ENCODE assay signal across 1 cellular context in genomic region chr2:224039080-224039769, GRCh38.
TF ChIP-seq lines count a peak whose summit lies in the region.

A gene with protein sequence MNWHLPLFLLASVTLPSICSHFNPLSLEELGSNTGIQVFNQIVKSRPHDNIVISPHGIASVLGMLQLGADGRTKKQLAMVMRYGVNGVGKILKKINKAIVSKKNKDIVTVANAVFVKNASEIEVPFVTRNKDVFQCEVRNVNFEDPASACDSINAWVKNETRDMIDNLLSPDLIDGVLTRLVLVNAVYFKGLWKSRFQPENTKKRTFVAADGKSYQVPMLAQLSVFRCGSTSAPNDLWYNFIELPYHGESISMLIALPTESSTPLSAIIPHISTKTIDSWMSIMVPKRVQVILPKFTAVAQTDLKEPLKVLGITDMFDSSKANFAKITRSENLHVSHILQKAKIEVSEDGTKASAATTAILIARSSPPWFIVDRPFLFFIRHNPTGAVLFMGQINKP (minus strand): TSS chr2:224039286. CDS start chr2:224001900, 37,386 bp downstream.

TF ChIP-seq in HepG2, 621 proteins besides CTCF, POLR2A, EP300 and RAD21 (continued from another document and continues in another):
- TF ChIP-seq ARID2 (CRISPR knock-in tag; IDR thresholded peaks at IDR 0.05; ENCODE audit: borderline replicate concordance) (no peak), RBFOX2 (IDR thresholded peaks at IDR 0.05; ENCODE audit: low read depth, low read length) (peak; percentile 55; the same call in 1 of the 2 replicates), NRL (CRISPR knock-in tag; IDR thresholded peaks at IDR 0.05; ENCODE audit: borderline replicate concordance) (peak; percentile 82; the same call in 1 of the 2 replicates), ARID4A (CRISPR knock-in tag; IDR thresholded peaks at IDR 0.05; ENCODE audit: borderline replicate concordance) (no peak; the same call in 1 of the 2 replicates), NFYC (CRISPR knock-in tag; IDR thresholded peaks at IDR 0.05) (no peak), NFIB (CRISPR knock-in tag; IDR thresholded peaks at IDR 0.05; ENCODE audit: borderline replicate concordance) (no peak), GTF2F1 (IDR thresholded peaks at IDR 0.05; ENCODE audit: low read length) (no peak), TCF12 (IDR thresholded peaks at IDR 0.05) (no peak), TCF12 (CRISPR knock-in tag; IDR thresholded peaks at IDR 0.05) (peak; percentile 35; the same call in 1 of the 2 replicates), NCOA1 (CRISPR knock-in tag; IDR thresholded peaks at IDR 0.05) (no peak), KDM2A (CRISPR knock-in tag; IDR thresholded peaks at IDR 0.05; ENCODE audit: borderline replicate concordance, low read depth) (peak; percentile 75; the same call in 1 of the 2 replicates), ZNF746 (CRISPR knock-in tag; IDR thresholded peaks at IDR 0.05) (0 out of 2 replicates have a peak, but pooled peaks have one; percentile 34), CREB1 (IDR thresholded peaks at IDR 0.05) (no peak), CREB1 (CRISPR knock-in tag; IDR thresholded peaks at IDR 0.05) (no peak), SMAD1 (CRISPR knock-in tag; IDR thresholded peaks at IDR 0.05; ENCODE audit: borderline replicate concordance, low read depth) (0 out of 2 replicates have a peak, but pooled peaks have one; percentile 23), ARNT2 (CRISPR knock-in tag; IDR thresholded peaks at IDR 0.05; ENCODE audit: low read depth) (no peak; the same call in 1 of the 2 replicates), FOXA1 (IDR thresholded peaks at IDR 0.05) (no peak), FOXA1 (CRISPR knock-in tag; IDR thresholded peaks at IDR 0.05) (peak; percentile 9; the same call in 1 of the 2 replicates), ZNF280B (CRISPR knock-in tag; IDR thresholded peaks at IDR 0.05; ENCODE audit: borderline replicate concordance) (peak; percentile 34; the same call in 1 of the 2 replicates), TAF1 (CRISPR knock-in tag; IDR thresholded peaks at IDR 0.05) (0 out of 2 replicates have a peak, but pooled peaks have one; percentile 10), PCBP2 (optimal IDR thresholded peaks at IDR 0.05; ENCODE audit: low read depth, low read length, poor library complexity, severe bottlenecking) (no peak), BRCA1 (CRISPR knock-in tag; IDR thresholded peaks at IDR 0.05) (no peak), SOX13 (IDR thresholded peaks at IDR 0.05) (no peak), SOX13 (CRISPR knock-in tag; conservative IDR thresholded peaks at IDR 0.05 in 1 of 2, IDR thresholded peaks at IDR 0.05 in 1 of 2) (0 out of 4 replicates have a peak, but pooled peaks of 1 of the 2 experiments have one; percentile 7), TFAP4 (IDR thresholded peaks at IDR 0.05; ENCODE audit: borderline replicate concordance, low read depth) (no peak), ZNF17 (CRISPR knock-in tag; IDR thresholded peaks at IDR 0.05) (no peak), HMG20A (CRISPR knock-in tag; IDR thresholded peaks at IDR 0.05; ENCODE audit: borderline replicate concordance) (no peak), KLF9 (CRISPR knock-in tag; IDR thresholded peaks at IDR 0.05; ENCODE audit: low read depth) (no peak), ZBTB20 (CRISPR knock-in tag; IDR thresholded peaks at IDR 0.05; ENCODE audit: borderline replicate concordance, low read depth) (0 out of 2 replicates have a peak, but pooled peaks have one; percentile 23), ZNF614 (CRISPR knock-in tag; IDR thresholded peaks at IDR 0.05; ENCODE audit: borderline replicate concordance) (no peak), KLF6 (CRISPR knock-in tag; IDR thresholded peaks at IDR 0.05) (peak; percentile 4; the same call in 1 of the 2 replicates), ZNF281 (CRISPR knock-in tag; IDR thresholded peaks at IDR 0.05; ENCODE audit: borderline replicate concordance) (no peak), ZNF749 (CRISPR knock-in tag; IDR thresholded peaks at IDR 0.05; ENCODE audit: borderline replicate concordance) (peak; percentile 48; the same call in 1 of the 2 replicates), IKZF1 (IDR thresholded peaks at IDR 0.05) (no peak), ZNF713 (CRISPR knock-in tag; IDR thresholded peaks at IDR 0.05) (no peak), ZNF572 (CRISPR knock-in tag; IDR thresholded peaks at IDR 0.05) (no peak), KDM5A (IDR thresholded peaks at IDR 0.05; ENCODE audit: borderline replicate concordance, low read length) (no peak), BRD4 (CRISPR knock-in tag; IDR thresholded peaks at IDR 0.05) (no peak), SP1 (IDR thresholded peaks at IDR 0.05) (no peak), SP1 (CRISPR knock-in tag; IDR thresholded peaks at IDR 0.05) (no peak), CENPT (CRISPR knock-in tag; IDR thresholded peaks at IDR 0.05; ENCODE audit: low read depth) (no peak), FOXK1 (CRISPR knock-in tag; IDR thresholded peaks at IDR 0.05; ENCODE audit: borderline replicate concordance, low read depth) (no peak; the same call in 1 of the 2 replicates), RBAK (CRISPR knock-in tag; IDR thresholded peaks at IDR 0.05) (no peak)
- TF ChIP-seq, protein P1, sequence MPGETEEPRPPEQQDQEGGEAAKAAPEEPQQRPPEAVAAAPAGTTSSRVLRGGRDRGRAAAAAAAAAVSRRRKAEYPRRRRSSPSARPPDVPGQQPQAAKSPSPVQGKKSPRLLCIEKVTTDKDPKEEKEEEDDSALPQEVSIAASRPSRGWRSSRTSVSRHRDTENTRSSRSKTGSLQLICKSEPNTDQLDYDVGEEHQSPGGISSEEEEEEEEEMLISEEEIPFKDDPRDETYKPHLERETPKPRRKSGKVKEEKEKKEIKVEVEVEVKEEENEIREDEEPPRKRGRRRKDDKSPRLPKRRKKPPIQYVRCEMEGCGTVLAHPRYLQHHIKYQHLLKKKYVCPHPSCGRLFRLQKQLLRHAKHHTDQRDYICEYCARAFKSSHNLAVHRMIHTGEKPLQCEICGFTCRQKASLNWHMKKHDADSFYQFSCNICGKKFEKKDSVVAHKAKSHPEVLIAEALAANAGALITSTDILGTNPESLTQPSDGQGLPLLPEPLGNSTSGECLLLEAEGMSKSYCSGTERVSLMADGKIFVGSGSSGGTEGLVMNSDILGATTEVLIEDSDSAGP (CRISPR knock-in tag; IDR thresholded peaks at IDR 0.05; ENCODE audit: borderline replicate concordance), result no peak
- TF ChIP-seq, protein P2, sequence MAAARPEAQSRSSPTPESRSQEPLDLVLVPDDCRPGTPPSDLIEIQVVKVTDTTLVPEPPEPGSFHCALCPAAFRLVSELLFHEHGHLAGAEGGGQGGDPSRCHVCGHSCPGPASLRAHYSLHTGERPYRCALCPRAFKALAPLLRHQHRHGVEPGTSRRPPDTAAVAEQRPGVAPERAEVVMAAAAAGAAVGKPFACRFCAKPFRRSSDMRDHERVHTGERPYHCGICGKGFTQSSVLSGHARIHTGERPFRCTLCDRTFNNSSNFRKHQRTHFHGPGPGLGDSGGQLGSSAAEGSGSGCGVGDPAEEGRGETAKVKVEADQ (CRISPR knock-in tag; IDR thresholded peaks at IDR 0.05; ENCODE audit: borderline replicate concordance), result no peak
- TF ChIP-seq, protein P3, sequence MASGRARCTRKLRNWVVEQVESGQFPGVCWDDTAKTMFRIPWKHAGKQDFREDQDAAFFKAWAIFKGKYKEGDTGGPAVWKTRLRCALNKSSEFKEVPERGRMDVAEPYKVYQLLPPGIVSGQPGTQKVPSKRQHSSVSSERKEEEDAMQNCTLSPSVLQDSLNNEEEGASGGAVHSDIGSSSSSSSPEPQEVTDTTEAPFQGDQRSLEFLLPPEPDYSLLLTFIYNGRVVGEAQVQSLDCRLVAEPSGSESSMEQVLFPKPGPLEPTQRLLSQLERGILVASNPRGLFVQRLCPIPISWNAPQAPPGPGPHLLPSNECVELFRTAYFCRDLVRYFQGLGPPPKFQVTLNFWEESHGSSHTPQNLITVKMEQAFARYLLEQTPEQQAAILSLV (CRISPR knock-in tag; IDR thresholded peaks at IDR 0.05; ENCODE audit: borderline replicate concordance), result no peak
